Comparison of ENCODE assay signal across 19 cellular contexts in genomic region chr15:23378946-23379345, GRCh38. TPM values are rescaled to one million over a fixed set of nuclear protein-coding genes. Genes with fewer than 3 reads are reported as not detected.
"Had no signal": no experiment of that assay in that cellular context is flagged by ENCODE, and none has a peak within 500 bp of the region (broad histone marks: within the 10 kb centered on the region; RNA-seq: fewer than 3 reads in every experiment).

No MANE protein-coding gene starts in this region.

RNA-seq across cellular contexts. Expression of gene GOLGA8S, which starts 24.4 kb away (rescaled TPM):
- total RNA-seq: activated T-cell treated with anti-CD3 and anti-CD28 coated beads, Interleukin-2, amount 50 U/mL, for 4 hours; ascending aorta; bronchial epithelial cell; cardiac muscle cell had no signal

RNA-seq across cellular contexts. Expression of gene GOLGA6L26, which starts 45.0 kb away (rescaled TPM):
- total RNA-seq: activated naive CD4-positive, alpha-beta T cell treated with anti-CD3 and anti-CD28 coated beads for 36 hours; activated naive CD4-positive, alpha-beta T cell treated with anti-CD3 and anti-CD28 coated beads, Interleukin-2, amount 50 U/mL, for 72 hours; activated naive CD8-positive, alpha-beta T cell treated with anti-CD3 and anti-CD28 coated beads for 36 hours; activated naive CD8-positive, alpha-beta T cell treated with anti-CD3 and anti-CD28 coated beads, Interleukin-2, amount 10 ng/mL, durations not matched to agents 7 days and 5 days; activated T-cell treated with anti-CD3 and anti-CD28 coated beads, Interleukin-2, amount 50 U/mL, for 4 hours; activated T-cell treated with anti-CD3 and anti-CD28 coated beads, Interleukin-2, amount 50 U/mL, for 72 hours; activated T-helper 1 cell treated with anti-CD3 and anti-CD28 coated beads, Interleukin-12 subunit alpha, Interleukin-12 subunit beta, Interleukin-2, Interleukin-4 antibody, amounts not matched to agents 30 ng/mL and 10 ng/mL and 1 ng/mL, durations not matched to agents 14 hours and 24 hours and 36 hours; activated T-helper 17 cell treated with anti-CD3 and anti-CD28 coated beads, Interleukin-2, amount 50 U/mL, for 72 hours; activated T-helper 2 cell treated with anti-CD3 and anti-CD28 coated beads, Interferon-gamma antibody, Interleukin-2, Interleukin-4, amounts not matched to agents 10 μg/mL and 5 μg/mL and 100 μg/mL, durations not matched to agents 14 hours and 24 hours and 36 hours; adrenal gland; aorta; ascending aorta; astrocyte; body of pancreas; breast epithelium; bronchial epithelial cell; cardiac muscle cell; cerebellum; chondrocyte had no signal
